Comparison of ENCODE assay signal across 1 cellular context in genomic region chr1:43994794-43995790, GRCh38.
TF ChIP-seq lines count a peak whose summit lies in the region.

No MANE protein-coding gene starts in this region.

TF ChIP-seq in GM12878, 131 proteins besides CTCF, POLR2A, EP300 and RAD21:
- TF ChIP-seq SMC3 (IDR thresholded peaks at IDR 0.05; ENCODE audit: borderline replicate concordance, low read length) (0 out of 2 replicates have a peak, but pooled peaks have one; percentile 24), ASH2L (IDR thresholded peaks at IDR 0.05; ENCODE audit: borderline replicate concordance, low read depth) (no peak)
